Comparison of ENCODE assay signal across 14 cellular contexts in genomic region chr13:67119481-67119883, GRCh38.
DNase-seq lines count a peak whose midpoint lies in the region; ATAC-seq, FAIRE-seq and TF ChIP-seq lines count a peak whose summit lies in the region.
"Had no signal": no experiment of that assay in that cellular context is flagged by ENCODE, and none has a peak within 500 bp of the region (broad histone marks: within the 10 kb centered on the region; RNA-seq: fewer than 3 reads in every experiment).

No MANE protein-coding gene starts in this region.

- TF ChIP-seq POLR2A in K562 (conservative IDR thresholded peaks at IDR 0.05) = no peak

- H3K9ac ChIP-seq in K562 (ENCODE audit: insufficient read depth in 1 of 2, low read depth in 2 of 2, low read length in 2 of 2) = no peak overlapping the region
- H3K9ac ChIP-seq in keratinocyte (ENCODE audit: control insufficient read depth, extremely low read depth, insufficient read depth, low read length) = no peak overlapping the region

- H3K9me3 Mint-ChIP-seq in activated naive CD4-positive, alpha-beta T cell treated with anti-CD3 and anti-CD28 coated beads, Interleukin-2, amount 10 ng/mL, durations not matched to agents 7 days and 5 days = no peaks in the 10 kb centered on the region
- H3K9me3 Mint-ChIP-seq: GM23338, natural killer cell had no signal

- no peak for TF ChIP-seq EP300 in K562 (IDR thresholded peaks at IDR 0.05; ENCODE audit: low read length)

- H3K36me3 ChIP-seq in K562 (ENCODE audit: control insufficient read depth, insufficient read depth, low read length) (no peaks in the 10 kb centered on the region), keratinocyte (ENCODE audit: control insufficient read depth in 2 of 2, extremely low read depth in 1 of 2, insufficient read depth in 2 of 2, low read length in 2 of 2) (no peaks in the 10 kb centered on the region)
- H3K36me3 ChIP-seq: cardiac muscle cell, thoracic aorta had no signal

- peak; percentile 10 for DNase-seq in AG09319 (ENCODE audit: extremely low read depth, low read depth)
- DNase-seq in HT1080 (ENCODE audit: low read depth) = peak; percentile 72
- peak in 1 of 4 experiments; percentile 4 for DNase-seq in K562 (ENCODE audit: extremely low read depth in 1 of 4, low spot score in 3 of 4)
- DNase-seq in keratinocyte (ENCODE audit: low read depth, low spot score) = peak; percentile 45
- DNase-seq in NCI-H510A (lab: John Stamatoyannopoulos, UW) = no peak
- no peak for DNase-seq in NCI-H82 (lab: John Stamatoyannopoulos, UW)
- no peak for DNase-seq in activated naive CD4-positive, alpha-beta T cell treated with anti-CD3 and anti-CD28 coated beads, Interleukin-2, amount 10 ng/mL, durations not matched to agents 7 days and 5 days
- DNase-seq in NCI-H345 (lab: John Stamatoyannopoulos, UW) = no peak
- DNase-seq: activated CD8-positive, alpha-beta memory T cell treated with anti-CD3 and anti-CD28 coated beads for 24 hours; natural killer cell; stimulated activated CD4-positive, alpha-beta T cell treated with anti-CD3 and anti-CD28 coated beads, Interleukin-4, amount 100 ng/mL, for 4 hours had no signal

- POLR2A ChIA-PET in K562 (lab: Yijun Ruan, JAX) = no interaction called here

- H3K27ac ChIP-seq in K562 (ENCODE audit: extremely low read depth, low read depth, low read length) (no peak overlapping the region), keratinocyte (ENCODE audit: control insufficient read depth, insufficient read depth, low read length) (no peak overlapping the region)
- H3K27ac ChIP-seq: cardiac muscle cell, thoracic aorta had no signal

- no peaks in the 10 kb centered on the region for H3K27me3 Mint-ChIP-seq in activated naive CD4-positive, alpha-beta T cell treated with anti-CD3 and anti-CD28 coated beads, Interleukin-2, amount 10 ng/mL, durations not matched to agents 7 days and 5 days

- FAIRE-seq in K562 (lab: Jason Lieb, UNC) (no peak), keratinocyte (lab: Jason Lieb, UNC) (peak; percentile 67)

- H3K9me1 ChIP-seq in K562 (ENCODE audit: control insufficient read depth, insufficient read depth, low read length) (no peaks in the 10 kb centered on the region), keratinocyte (ENCODE audit: control insufficient read depth, extremely low read depth, insufficient read depth, low read length) (no peaks in the 10 kb centered on the region)

- no peaks in the 10 kb centered on the region; a peak in 2 of 5 replicates for H3K4me1 ChIP-seq in K562 (replicated peaks in 1 of 2; ENCODE audit: control insufficient read depth in 2 of 2, insufficient read depth in 2 of 2, low read length in 2 of 2)
- peaks cover 10% of the 10 kb centered on the region for H3K4me1 ChIP-seq in keratinocyte (ENCODE audit: control insufficient read depth, extremely low read depth, insufficient read depth, low read length)

- H2AFZ ChIP-seq in K562 (ENCODE audit: low read depth, low read length) (peak overlapping the region; percentile 63; the same call in 1 of the 2 replicates), keratinocyte (ENCODE audit: control insufficient read depth, low read length) (no peak overlapping the region)
- H2AFZ ChIP-seq: GM23338 had no signal

- TF ChIP-seq RAD21 in K562 (CRISPR knock-in tag; conservative IDR thresholded peaks at IDR 0.05 in 1 of 2, IDR thresholded peaks at IDR 0.05 in 1 of 2) = no peak

- no peaks in the 10 kb centered on the region for H3K4me1 Mint-ChIP-seq in activated naive CD4-positive, alpha-beta T cell treated with anti-CD3 and anti-CD28 coated beads, Interleukin-2, amount 10 ng/mL, durations not matched to agents 7 days and 5 days
- H3K4me1 Mint-ChIP-seq: GM23338, natural killer cell had no signal

- dilution Hi-C loops in keratinocyte (cut with MboI; ENCODE audit: extremely low pct_ligation_motif_present, low sequenced_read_pairs) = no loop called here

- CTCF ChIA-PET in K562 (lab: Yijun Ruan, JAX; ENCODE audit: low intra/inter-chr PET ratio) = no interaction called here
- CTCF ChIA-PET in activated naive CD4-positive, alpha-beta T cell treated with anti-CD3 and anti-CD28 coated beads, Interleukin-2, amount 10 ng/mL, durations not matched to agents 7 days and 5 days (lab: Charles Lee) = no interaction called here

- H3K4me2 ChIP-seq in K562 (ENCODE audit: insufficient read depth, low read length) (no peak overlapping the region), keratinocyte (ENCODE audit: control insufficient read depth, extremely low read depth, insufficient read depth, low read depth, low read length) (no peak overlapping the region)
- H3K4me2 ChIP-seq: GM23338 had no signal

- ATAC-seq in K562 = peak; percentile 46
- ATAC-seq: GM23338, natural killer cell had no signal

- no peaks in the 10 kb centered on the region for H3K36me3 Mint-ChIP-seq in activated naive CD4-positive, alpha-beta T cell treated with anti-CD3 and anti-CD28 coated beads, Interleukin-2, amount 10 ng/mL, durations not matched to agents 7 days and 5 days
- H3K36me3 Mint-ChIP-seq: natural killer cell had no signal

- TF ChIP-seq CTCF in AG09319 (IDR thresholded peaks at IDR 0.05; ENCODE audit: low read depth, low read length) = no peak
- no peak for TF ChIP-seq CTCF in K562 (IDR thresholded peaks at IDR 0.05 in 2 of 3, conservative IDR thresholded peaks at IDR 0.05 in 1 of 3; ENCODE audit: insufficient read depth in 2 of 3, low read depth in 1 of 3, low read length in 3 of 3)
- TF ChIP-seq CTCF in keratinocyte (optimal IDR thresholded peaks at IDR 0.05 in 1 of 3, IDR thresholded peaks at IDR 0.05 in 1 of 3, conservative IDR thresholded peaks at IDR 0.05 in 1 of 3; ENCODE audit: extremely low read depth in 1 of 3, insufficient read depth in 2 of 3, low read length in 3 of 3) = no peak

- BruUV-seq in K562 (replicated peaks; lab: Mats Ljungman, UMichigan) = no TSS peak

- no peak overlapping the region for H3K4me3 ChIP-seq in K562
- no peak overlapping the region for H3K4me3 ChIP-seq in keratinocyte (ENCODE audit: control insufficient read depth in 2 of 3, extremely low read depth in 1 of 3, insufficient read depth in 2 of 3, low read depth in 1 of 3, low read length in 3 of 3)
- H3K4me3 ChIP-seq: cardiac muscle cell, GM23338, thoracic aorta had no signal

- H3K79me2 ChIP-seq in K562 (ENCODE audit: control insufficient read depth, insufficient read depth, low read length) = no peaks in the 10 kb centered on the region
- H3K79me2 ChIP-seq in keratinocyte (ENCODE audit: control insufficient read depth, insufficient read depth, low read length) = no peaks in the 10 kb centered on the region

- no peak overlapping the region for H3K4me3 Mint-ChIP-seq in activated naive CD4-positive, alpha-beta T cell treated with anti-CD3 and anti-CD28 coated beads, Interleukin-2, amount 10 ng/mL, durations not matched to agents 7 days and 5 days
- H3K4me3 Mint-ChIP-seq: GM23338, natural killer cell had no signal

- no peaks in the 10 kb centered on the region for H4K20me1 ChIP-seq in K562 (replicated peaks; ENCODE audit: control insufficient read depth, insufficient read depth, low read length)
- no peaks in the 10 kb centered on the region for H4K20me1 ChIP-seq in keratinocyte (ENCODE audit: control insufficient read depth, extremely low read depth, insufficient read depth, low read length)

- WGBS in K562 (ENCODE audit: insufficient coverage, low coverage, missing lambda C conversion rate) = 8% methylated on average over 1 of the region's 1 CpG

- in situ Hi-C loops in K562 (cut with MboI) = no loop called here

- H3K27me3 ChIP-seq in K562 (ENCODE audit: control insufficient read depth in 2 of 2, insufficient read depth in 2 of 2, low read length in 2 of 2) (no peaks in the 10 kb centered on the region), keratinocyte (ENCODE audit: control insufficient read depth, extremely low read depth, insufficient read depth, low read length) (no peaks in the 10 kb centered on the region)
- H3K27me3 ChIP-seq: cardiac muscle cell had no signal

- intact Hi-C loops in K562 (cut with micrococcal nuclease) = no loop called here

- no peak overlapping the region for H3K27ac Mint-ChIP-seq in activated naive CD4-positive, alpha-beta T cell treated with anti-CD3 and anti-CD28 coated beads, Interleukin-2, amount 10 ng/mL, durations not matched to agents 7 days and 5 days
- H3K27ac Mint-ChIP-seq: natural killer cell had no signal

- no peaks in the 10 kb centered on the region for H3K9me3 ChIP-seq in K562 (replicated peaks; ENCODE audit: control insufficient read depth, insufficient read depth, low read depth, low read length)
- no peaks in the 10 kb centered on the region for H3K9me3 ChIP-seq in keratinocyte (ENCODE audit: control insufficient read depth, low read depth, low read length)
- H3K9me3 ChIP-seq: thoracic aorta had no signal

TF ChIP-seq in K562, 482 proteins besides CTCF, POLR2A, EP300 and RAD21 (continues in another document):
- TF ChIP-seq ZNF143 (CRISPR knock-in tag; IDR thresholded peaks at IDR 0.05) (no peak), FOSL1 (tag; conservative IDR thresholded peaks at IDR 0.05) (peak; percentile 46; the same call in 1 of the 2 replicates), BRF2 (IDR thresholded peaks at IDR 0.05; ENCODE audit: borderline replicate concordance, insufficient read depth, insufficient read length) (no peak), MTF1 (CRISPR knock-in tag; IDR thresholded peaks at IDR 0.05; ENCODE audit: borderline replicate concordance) (no peak), HLTF (IDR thresholded peaks at IDR 0.05) (no peak), ATF3 (IDR thresholded peaks at IDR 0.05) (peak; percentile 62), ATF3 (CRISPR knock-in tag; conservative IDR thresholded peaks at IDR 0.05) (no peak), RBBP5 (IDR thresholded peaks at IDR 0.05; ENCODE audit: borderline replicate concordance, insufficient read depth, low read length, poor library complexity, severe bottlenecking) (no peak), ZFPM2 (CRISPR knock-in tag; IDR thresholded peaks at IDR 0.05) (no peak)

Comparison
In these comparisons a context has a peak if more than half of its experiments do, and no peak if none do; other contexts are left out.
1. DNase-seq: peak in AG09319 (single experiment), HT1080 (single experiment) and keratinocyte (single experiment); none in NCI-H510A (single experiment), NCI-H82 (single experiment), activated naive CD4-positive, alpha-beta T cell treated with anti-CD3 and anti-CD28 coated beads, Interleukin-2, amount 10 ng/mL, durations not matched to agents 7 days and 5 days (single experiment) and NCI-H345 (single experiment).